In genomic region chr1:154348429-154349076, GRCh38 we compare ENCODE assay signal across 15 cellular contexts. TPM values are rescaled to one million over a fixed set of nuclear protein-coding genes. Genes with fewer than 3 reads are reported as not detected.
A peak's percentile ranks its signal among the peaks of the same experiment; 100 is the strongest.
DNase-seq lines count a peak whose midpoint lies in the region; ATAC-seq and TF ChIP-seq lines count a peak whose summit lies in the region.
"Had no signal": no experiment of that assay in that cellular context is flagged by ENCODE, and none has a peak within 500 bp of the region (broad histone marks: within the 10 kb centered on the region; RNA-seq: fewer than 3 reads in every experiment).

No MANE protein-coding gene starts in this region.

- H3K27me3 Mint-ChIP-seq in endodermal cell (ENCODE audit: insufficient read depth), result peaks cover 12% of the 10 kb centered on the region
- H3K27me3 Mint-ChIP-seq in stimulated activated naive CD8-positive, alpha-beta T cell treated with anti-CD3 and anti-CD28 coated beads, Interleukin-15, amount 100 ng/mL, for 72 hours, result no peaks in the 10 kb centered on the region

- H3K4me3 ChIP-seq in BJ (ENCODE audit: low read depth, low read length), result no peak overlapping the region
- H3K4me3 ChIP-seq in DND-41 (ENCODE audit: low read depth in 1 of 2, low read length in 2 of 2), result no peak overlapping the region
- no peak overlapping the region for H3K4me3 ChIP-seq in OCI-LY3 (ENCODE audit: low read length)
- no peak overlapping the region for H3K4me3 ChIP-seq in endodermal cell (ENCODE audit: low read length)
- no peak overlapping the region for H3K4me3 ChIP-seq in hepatocyte
- H3K4me3 ChIP-seq in mesendoderm (ENCODE audit: low read length), result no peak overlapping the region
- H3K4me3 ChIP-seq: suprapubic skin had no signal

- 0 out of 2 replicates have a peak, but pooled peaks have one; percentile 4 for TF ChIP-seq CTCF in BJ (IDR thresholded peaks at IDR 0.05; ENCODE audit: insufficient read depth, low read depth, low read length)
- peak; percentile 31 for TF ChIP-seq CTCF in DND-41 (IDR thresholded peaks at IDR 0.05; ENCODE audit: borderline replicate concordance, extremely low read depth, low read length, poor library complexity, severe bottlenecking)
- TF ChIP-seq CTCF in OCI-LY3 (IDR thresholded peaks at IDR 0.05; ENCODE audit: low read depth, low read length), result peak; percentile 35
- TF ChIP-seq CTCF in endodermal cell (conservative IDR thresholded peaks at IDR 0.05), result no peak
- TF ChIP-seq CTCF in hepatocyte (IDR thresholded peaks at IDR 0.05; ENCODE audit: poor library complexity), result no peak

- POLR2A ChIA-PET in BJ (lab: Charles Lee), result no interaction called here

- H3K56ac ChIP-seq in mesendoderm (ENCODE audit: low read length), result no peak overlapping the region

- no peak overlapping the region for H3K4me3 Mint-ChIP-seq in endodermal cell
- no peak overlapping the region for H3K4me3 Mint-ChIP-seq in stimulated activated naive CD8-positive, alpha-beta T cell treated with anti-CD3 and anti-CD28 coated beads, Interleukin-15, amount 100 ng/mL, for 72 hours
- H3K4me3 Mint-ChIP-seq: activated CD8-positive, alpha-beta memory T cell treated with anti-CD3 and anti-CD28 coated beads, Interleukin-2, amount 10 ng/mL, durations not matched to agents 7 days and 5 days; nephron had no signal

- H4K20me1 ChIP-seq in DND-41 (ENCODE audit: insufficient read depth, low read length) (peaks cover 4% of the 10 kb centered on the region), OCI-LY3 (ENCODE audit: insufficient read depth, low read length) (no peaks in the 10 kb centered on the region), hepatocyte (ENCODE audit: insufficient read depth, poor library complexity, severe bottlenecking) (no peaks in the 10 kb centered on the region)

- no peaks in the 10 kb centered on the region for H3K79me1 ChIP-seq in mesendoderm (ENCODE audit: low read length)

- no peak overlapping the region for H3K4ac ChIP-seq in mesendoderm (ENCODE audit: low read depth, low read length)

- no peak overlapping the region for H3K23ac ChIP-seq in mesendoderm (ENCODE audit: low read length)

- no peak overlapping the region for H3K27ac Mint-ChIP-seq in endodermal cell
- no peak overlapping the region for H3K27ac Mint-ChIP-seq in stimulated activated naive CD8-positive, alpha-beta T cell treated with anti-CD3 and anti-CD28 coated beads, Interleukin-15, amount 100 ng/mL, for 72 hours
- H3K27ac Mint-ChIP-seq: activated CD8-positive, alpha-beta memory T cell treated with anti-CD3 and anti-CD28 coated beads, Interleukin-2, amount 10 ng/mL, durations not matched to agents 7 days and 5 days; nephron had no signal

- H3K9me2 ChIP-seq in hepatocyte (replicated peaks; ENCODE audit: insufficient read depth), result no peaks in the 10 kb centered on the region

- no peak overlapping the region for H2AK5ac ChIP-seq in mesendoderm (ENCODE audit: low read length)

- ATAC-seq in DND-41 (ENCODE audit: insufficient read depth, low read depth), result no peak
- ATAC-seq in stimulated activated naive CD8-positive, alpha-beta T cell treated with anti-CD3 and anti-CD28 coated beads, Interleukin-15, amount 100 ng/mL, for 72 hours, result no peak
- ATAC-seq in GM21367 (IDR thresholded peaks at IDR 0.05; ENCODE audit: unreplicated experiment), result no peak
- ATAC-seq: activated CD8-positive, alpha-beta memory T cell treated with anti-CD3 and anti-CD28 coated beads, Interleukin-2, amount 10 ng/mL, durations not matched to agents 7 days and 5 days; left cardiac atrium had no signal

- no peak overlapping the region for H3K4me2 ChIP-seq in DND-41 (ENCODE audit: insufficient read depth, low read length)
- H3K4me2 ChIP-seq in OCI-LY3 (ENCODE audit: low read length), result no peak overlapping the region
- H3K4me2 ChIP-seq in hepatocyte, result no peak overlapping the region
- H3K4me2 ChIP-seq in mesendoderm (ENCODE audit: low read length), result no peak overlapping the region

- H4K5ac ChIP-seq in mesendoderm (ENCODE audit: low read length), result no peak overlapping the region

- no peak overlapping the region for H2BK120ac ChIP-seq in mesendoderm (ENCODE audit: low read depth, low read length)

- H2BK5ac ChIP-seq in mesendoderm (ENCODE audit: low read length), result no peak overlapping the region

- H3K9me3 Mint-ChIP-seq in endodermal cell, result no peaks in the 10 kb centered on the region
- no peaks in the 10 kb centered on the region for H3K9me3 Mint-ChIP-seq in stimulated activated naive CD8-positive, alpha-beta T cell treated with anti-CD3 and anti-CD28 coated beads, Interleukin-15, amount 100 ng/mL, for 72 hours
- H3K9me3 Mint-ChIP-seq: nephron had no signal

- no peak overlapping the region for H2BK15ac ChIP-seq in mesendoderm (replicated peaks; ENCODE audit: low read depth)

- H3K4me1 ChIP-seq in DND-41 (ENCODE audit: insufficient read depth, low read length), result peaks cover 4% of the 10 kb centered on the region
- peaks cover 16% of the 10 kb centered on the region for H3K4me1 ChIP-seq in OCI-LY3 (ENCODE audit: low read length)
- no peaks in the 10 kb centered on the region for H3K4me1 ChIP-seq in endodermal cell (ENCODE audit: control insufficient read depth, insufficient read depth, low read length)
- H3K4me1 ChIP-seq in hepatocyte (ENCODE audit: insufficient read depth), result peaks cover 15% of the 10 kb centered on the region
- peaks cover 2% of the 10 kb centered on the region for H3K4me1 ChIP-seq in mesendoderm (ENCODE audit: control insufficient read depth, low read depth, low read length)

- H3K4me1 Mint-ChIP-seq in endodermal cell, result peaks cover 17% of the 10 kb centered on the region
- H3K4me1 Mint-ChIP-seq in stimulated activated naive CD8-positive, alpha-beta T cell treated with anti-CD3 and anti-CD28 coated beads, Interleukin-15, amount 100 ng/mL, for 72 hours, result peaks cover 68% of the 10 kb centered on the region

- H3K9me3 ChIP-seq in DND-41 (ENCODE audit: insufficient read depth, low read length, severe bottlenecking), result no peaks in the 10 kb centered on the region
- H3K9me3 ChIP-seq in OCI-LY3 (ENCODE audit: insufficient read depth, low read length), result no peaks in the 10 kb centered on the region
- H3K9me3 ChIP-seq in endodermal cell (ENCODE audit: control insufficient read depth, low read length), result no peaks in the 10 kb centered on the region
- no peaks in the 10 kb centered on the region for H3K9me3 ChIP-seq in hepatocyte (ENCODE audit: low read depth)
- H3K9me3 ChIP-seq: suprapubic skin had no signal

- DNase-seq in BJ (ENCODE audit: low read depth) (no peak), DND-41 (no peak), endodermal cell (peak; percentile 51), hepatocyte (ENCODE audit: low spot score) (no peak), mesendoderm (no peak)
- DNase-seq in stimulated activated naive CD8-positive, alpha-beta T cell treated with anti-CD3 and anti-CD28 coated beads, Interleukin-15, amount 100 ng/mL, for 72 hours, result no peak
- DNase-seq: activated CD8-positive, alpha-beta memory T cell treated with anti-CD3 and anti-CD28 coated beads, Interleukin-2, amount 10 ng/mL, durations not matched to agents 7 days and 5 days; HCEC 1CT; left cardiac atrium; NCI-H2029 had no signal

- H3K36me3 ChIP-seq in BJ (ENCODE audit: control insufficient read depth, insufficient read depth, low read length) (peaks cover 46% of the 10 kb centered on the region), DND-41 (ENCODE audit: insufficient read depth, low read length) (peaks cover 55% of the 10 kb centered on the region), OCI-LY3 (replicated peaks; ENCODE audit: low read depth, low read length) (peaks cover 33% of the 10 kb centered on the region), endodermal cell (ENCODE audit: control insufficient read depth, insufficient read depth, low read length) (peaks cover 36% of the 10 kb centered on the region), hepatocyte (replicated peaks; ENCODE audit: insufficient read depth, low read depth) (no peaks in the 10 kb centered on the region), mesendoderm (ENCODE audit: control insufficient read depth, insufficient read depth, low read length) (peaks cover 26% of the 10 kb centered on the region)

- CTCF ChIA-PET in BJ (lab: Yijun Ruan, JAX), result interaction anchor here (1.1 to 9.5 kb wide), 3 partner anchors 13 to 212 kb away, joined by 3 to 95 read pairs (median 4); no protein-coding TSS in a partner anchor

- no peaks in the 10 kb centered on the region for H3K27me3 ChIP-seq in BJ (ENCODE audit: control insufficient read depth, insufficient read depth, low read length)
- peaks cover 15% of the 10 kb centered on the region for H3K27me3 ChIP-seq in DND-41 (ENCODE audit: insufficient read depth, low read length, poor library complexity)
- H3K27me3 ChIP-seq in OCI-LY3 (ENCODE audit: low read depth, low read length), result no peaks in the 10 kb centered on the region
- H3K27me3 ChIP-seq in endodermal cell (ENCODE audit: control insufficient read depth, insufficient read depth, low read length, poor library complexity, severe bottlenecking), result peaks cover 14% of the 10 kb centered on the region
- no peaks in the 10 kb centered on the region for H3K27me3 ChIP-seq in hepatocyte
- H3K27me3 ChIP-seq in mesendoderm (ENCODE audit: insufficient read depth, low read length, poor library complexity), result no peaks in the 10 kb centered on the region
- H3K27me3 ChIP-seq: suprapubic skin had no signal

- H4K8ac ChIP-seq in mesendoderm (ENCODE audit: low read depth, low read length), result no peak overlapping the region

- H3K79me2 ChIP-seq in DND-41 (ENCODE audit: insufficient read depth, low read length) (no peaks in the 10 kb centered on the region), OCI-LY3 (ENCODE audit: low read length) (no peaks in the 10 kb centered on the region), hepatocyte (no peaks in the 10 kb centered on the region), mesendoderm (ENCODE audit: control insufficient read depth, insufficient read depth, low read length) (no peaks in the 10 kb centered on the region)

- no peak overlapping the region for H3K18ac ChIP-seq in mesendoderm (ENCODE audit: low read length)

- H3K36me3 Mint-ChIP-seq in endodermal cell (ENCODE audit: low read depth), result peaks cover 47% of the 10 kb centered on the region

- H3K27ac ChIP-seq in DND-41 (ENCODE audit: low read length), result no peak overlapping the region
- H3K27ac ChIP-seq in OCI-LY3 (ENCODE audit: low read length), result no peak overlapping the region
- H3K27ac ChIP-seq in endodermal cell (ENCODE audit: low read depth, low read length), result no peak overlapping the region
- H3K27ac ChIP-seq in hepatocyte, result no peak overlapping the region
- H3K27ac ChIP-seq in mesendoderm (ENCODE audit: low read depth, low read length), result no peak overlapping the region
- H3K27ac ChIP-seq: suprapubic skin had no signal

- H3K9ac ChIP-seq in DND-41 (ENCODE audit: low read depth, low read length) (no peak overlapping the region), OCI-LY3 (ENCODE audit: low read length) (no peak overlapping the region), endodermal cell (ENCODE audit: extremely low read depth, low read length, poor library complexity, severe bottlenecking) (no peak overlapping the region), mesendoderm (ENCODE audit: low read length) (no peak overlapping the region)

- WGBS in endodermal cell (ENCODE audit: insufficient coverage in 1 of 2, insufficient read length in 1 of 2), 2 experiments, result 94 to 97% methylated on average over 15 to 27 of the region's 27 CpGs
- WGBS in hepatocyte (ENCODE audit: low lambda C conversion rate, missing lambda C conversion rate), result 94% methylated on average over 27 of the region's 27 CpGs
- no CpG with 5 or more reads among the region's 27 CpGs for WGBS in mesendoderm (ENCODE audit: extremely low coverage, insufficient coverage, low lambda C conversion rate)

- H2AFZ ChIP-seq in DND-41 (ENCODE audit: low read depth, low read length), result no peak overlapping the region
- no peak overlapping the region for H2AFZ ChIP-seq in OCI-LY3 (ENCODE audit: low read depth, low read length)
- no peak overlapping the region for H2AFZ ChIP-seq in hepatocyte

RNA-seq across cellular contexts. Expression of gene ATP8B2, which starts 23.2 kb away (rescaled TPM):
- polyA plus RNA-seq in BJ (2011; rRNA removed) (48.3 and 73.3 TPM in 2 replicates), hepatocyte (8.7 and 11.7 TPM in 2 replicates)
- polyA minus RNA-seq in BJ (2011; rRNA and poly(A)+ RNA removed), result 49.7 and 51.1 TPM in 2 replicates
- total RNA-seq in endodermal cell (10 to 100 TPM; 34.1 to 41.5 TPM), hepatocyte (30.1 and 42.0 TPM in 2 replicates)
- polyA plus RNA-seq in endodermal cell (2013, experiment 1 of 2), result 30.0 TPM
- 27.3 TPM for polyA plus RNA-seq in endodermal cell (2013, experiment 2 of 2)
- polyA plus RNA-seq in mesendoderm (2013, experiment 1 of 2), result 22.7 TPM
- 23.2 TPM for polyA plus RNA-seq in mesendoderm (2013, experiment 2 of 2)

RNA-seq across cellular contexts. Expression of gene AQP10, which starts 27.7 kb away (rescaled TPM):
- polyA plus RNA-seq in BJ (2011; rRNA removed), result not detected in 2 replicates
- 0.09 TPM in 1 of 2 replicates, not detected in the other for polyA minus RNA-seq in BJ (2011; rRNA and poly(A)+ RNA removed)
- not detected for total RNA-seq in endodermal cell
- not detected for polyA plus RNA-seq in endodermal cell (2013, experiment 1 of 2)
- 0.21 TPM for polyA plus RNA-seq in endodermal cell (2013, experiment 2 of 2)
- 0.96 and 2.0 TPM in 2 replicates for total RNA-seq in hepatocyte
- 3.0 and 3.6 TPM in 2 replicates for polyA plus RNA-seq in hepatocyte
- polyA plus RNA-seq in mesendoderm (2013, experiment 1 of 2), result not detected
- not detected for polyA plus RNA-seq in mesendoderm (2013, experiment 2 of 2)
- total RNA-seq: activated CD8-positive, alpha-beta memory T cell treated with anti-CD3 and anti-CD28 coated beads, Interleukin-2, amount 10 ng/mL, durations not matched to agents 7 days and 5 days; left cardiac atrium; OCI-LY7 had no signal

RNA-seq across cellular contexts. Expression of gene IL6R, which starts 56.6 kb away (rescaled TPM):
- polyA plus RNA-seq in BJ (2011; rRNA removed), result 3.2 and 6.8 TPM in 2 replicates
- polyA minus RNA-seq in BJ (2011; rRNA and poly(A)+ RNA removed), result 3.0 and 6.7 TPM in 2 replicates
- 1 to 10 TPM in 1 of 2 donors, under 1 TPM in 1; 0.77 to 1.0 TPM for total RNA-seq in endodermal cell
- 0.50 TPM for polyA plus RNA-seq in endodermal cell (2013, experiment 1 of 2)
- 0.25 TPM for polyA plus RNA-seq in endodermal cell (2013, experiment 2 of 2)
- 35.1 and 58.0 TPM in 2 replicates for total RNA-seq in hepatocyte
- polyA plus RNA-seq in hepatocyte, result 38.5 and 39.2 TPM in 2 replicates
- 2.4 TPM for polyA plus RNA-seq in mesendoderm (2013, experiment 1 of 2)
- 3.6 TPM for polyA plus RNA-seq in mesendoderm (2013, experiment 2 of 2)
- total RNA-seq: OCI-LY7 had no signal

Comparison
In these comparisons a context has a peak if more than half of its experiments do, and no peak if none do; other contexts are left out.
1. CTCF ChIP-seq: peak in BJ (single experiment), DND-41 (single experiment) and OCI-LY3 (single experiment); none in endodermal cell (single experiment) and hepatocyte (single experiment).
2. RNA of gene IL6R, which starts 56.6 kb away (total RNA-seq): 35.1 to 58.0 TPM in hepatocyte; 0.77 to 1.0 TPM in endodermal cell; every median in the first group is over 10 times any median in the second.